8 cellular contexts compared by ENCODE assay signal in the genomic region with DNA sequence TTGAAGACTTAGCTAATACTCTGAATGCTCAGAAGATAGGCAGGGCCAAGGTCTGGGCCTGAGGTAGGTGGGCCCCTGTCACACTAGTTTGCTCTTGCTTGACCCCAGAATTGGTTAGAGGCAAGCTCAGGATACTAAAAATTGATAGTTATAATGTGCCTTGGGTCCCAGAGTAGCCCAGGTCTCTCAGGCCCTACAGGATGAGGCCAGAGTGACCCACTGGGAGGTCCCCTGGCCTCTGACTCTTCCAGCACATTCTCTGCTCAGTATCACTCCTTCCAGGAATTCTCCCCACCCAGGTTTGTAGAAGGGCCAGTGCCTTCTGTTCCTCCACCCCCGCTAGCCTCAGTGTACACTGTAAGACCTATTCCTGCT. TPM values are rescaled to one million over a fixed set of nuclear protein-coding genes. Genes with fewer than 3 reads are reported as not detected.
A peak's percentile ranks its signal among the peaks of the same experiment; 100 is the strongest.
DNase-seq lines count a peak whose midpoint lies in the region; ATAC-seq and TF ChIP-seq lines count a peak whose summit lies in the region.

No MANE protein-coding gene starts in this region.

- peaks cover 0 to 19% (median 13%) of the 10 kb centered on the region in 9 donors for H3K36me3 ChIP-seq in heart right ventricle
- no peaks in the 10 kb centered on the region for H3K36me3 ChIP-seq in mammary epithelial cell (ENCODE audit: insufficient read depth, low read length)
- H3K36me3 ChIP-seq in mucosa of rectum (ENCODE audit: control insufficient read depth in 2 of 2, insufficient read depth in 2 of 2, low read length in 2 of 2): peaks cover 0 to 2% of the 10 kb centered on the region in 2 donors
- H3K36me3 ChIP-seq in vagina: peaks cover 0 to under 1% of the 10 kb centered on the region in 2 donors

- H3K79me2 ChIP-seq in mammary epithelial cell (ENCODE audit: insufficient read depth, low read length): peaks cover 7% of the 10 kb centered on the region

- peak overlapping the region; percentile 42 to 100 (median 84) for H3K4me3 ChIP-seq in heart right ventricle
- peak overlapping the region; percentile 66 to 78 (median 70) for H3K4me3 ChIP-seq in mammary epithelial cell (replicated peaks in 1 of 3; ENCODE audit: insufficient read depth in 1 of 3, low read depth in 2 of 3, low read length in 3 of 3)
- H3K4me3 ChIP-seq in mucosa of rectum (ENCODE audit: low read length in 2 of 2): peak overlapping the region; percentile 79 to 91
- peak overlapping the region; percentile 64 to 96 for H3K4me3 ChIP-seq in vagina

- H3K4me1 ChIP-seq in heart right ventricle (peaks cover 22 to 58% (median 53%) of the 10 kb centered on the region in 9 donors), mammary epithelial cell (ENCODE audit: insufficient read depth, low read length) (peaks cover 10% of the 10 kb centered on the region), mucosa of rectum (ENCODE audit: control insufficient read depth in 2 of 2, insufficient read depth in 2 of 2, low read length in 2 of 2) (peaks cover 23 to 26% of the 10 kb centered on the region in 2 donors), vagina (peaks cover 51% of the 10 kb centered on the region)

- DNase-seq in heart right ventricle: no peak
- DNase-seq in Right ventricle myocardium inferior (ENCODE audit: missing footprints): no peak
- DNase-seq in mammary epithelial cell: no peak
- no peak for DNase-seq in vagina (ENCODE audit: extremely low spot score in 2 of 2)
- DNase-seq in NCI-H1436 treated with DMSO at 0.1 percent for 48 hours (lab: John Stamatoyannopoulos, UW): no peak
- DNase-seq in NCI-H2107 (lab: John Stamatoyannopoulos, UW): no peak

- H3K27me3 ChIP-seq in heart right ventricle: no peaks in the 10 kb centered on the region
- no peaks in the 10 kb centered on the region for H3K27me3 ChIP-seq in mammary epithelial cell (ENCODE audit: insufficient read depth, low read length)
- no peaks in the 10 kb centered on the region for H3K27me3 ChIP-seq in mucosa of rectum (ENCODE audit: control insufficient read depth in 2 of 2, insufficient read depth in 2 of 2, low read length in 2 of 2)
- no peaks in the 10 kb centered on the region for H3K27me3 ChIP-seq in vagina

- dilution Hi-C loops in mammary epithelial cell (cut with HindIII; ENCODE audit: low sequenced_read_pairs): loop anchor here (5.0 kb wide), 2 partner anchors 77 to 242 kb away; a partner anchor contains a TSS

- intact Hi-C loops in heart right ventricle (cut with DNase I): loop anchor here (1.0 to 10.0 kb wide), 14 partner anchors 38 to 279 kb away; a partner anchor contains a TSS
- intact Hi-C loops in Right ventricle myocardium inferior (cut with DNase I): loop anchor here (1.0 to 10.0 kb wide), 7 partner anchors 47 to 297 kb away; a partner anchor contains a TSS
- intact Hi-C loops in mammary epithelial cell (cut with micrococcal nuclease): loop anchor here (1.0 to 5.0 kb wide), 7 partner anchors 74 to 279 kb away; a partner anchor contains a TSS
- intact Hi-C loops in vagina (cut with DNase I): loop anchor here (5.0 to 10.0 kb wide), 3 partner anchors 104 to 277 kb away; a partner anchor contains a TSS

- H2AFZ ChIP-seq in mammary epithelial cell (ENCODE audit: low read depth, low read length): peak overlapping the region; percentile 99

- H3K27ac ChIP-seq in heart right ventricle: peak overlapping the region; percentile 81 to 100 (median 94)
- no peak overlapping the region for H3K27ac ChIP-seq in mammary epithelial cell (ENCODE audit: insufficient read depth, low read depth, low read length)
- peak overlapping the region; percentile 57 to 64 for H3K27ac ChIP-seq in mucosa of rectum (ENCODE audit: low read depth in 2 of 2, low read length in 2 of 2)
- peak overlapping the region; percentile 90 for H3K27ac ChIP-seq in vagina

- in situ Hi-C loops in mammary epithelial cell (cut with MboI; ENCODE audit: low sequenced_read_pairs in 2 of 2): loop anchor here in 1 of 2 donors (25.0 kb wide), 1 partner anchor 267 kb away; a partner anchor contains a TSS

- CTCF ChIA-PET in mammary epithelial cell (lab: Charles Lee; ENCODE audit: low non-redundant PET): no interaction called here

- no peak for ATAC-seq in heart right ventricle
- ATAC-seq in Right ventricle myocardium inferior: no peak
- ATAC-seq in HG03108 (IDR thresholded peaks at IDR 0.05; ENCODE audit: unreplicated experiment): no peak

- WGBS in heart right ventricle, 2 donors: 6 to 15% methylated on average over 1 of the region's 1 CpG
- no CpG with 5 or more reads among the region's 1 CpG for WGBS in mammary epithelial cell (ENCODE audit: low coverage, missing lambda C conversion rate)

- H3K9me3 ChIP-seq in heart right ventricle (no peaks in the 10 kb centered on the region), mammary epithelial cell (replicated peaks; ENCODE audit: insufficient read depth, low read length) (no peaks in the 10 kb centered on the region), mucosa of rectum (ENCODE audit: control insufficient read depth in 2 of 2, low read length in 2 of 2) (no peaks in the 10 kb centered on the region), vagina (no peaks in the 10 kb centered on the region)

- H3K4me2 ChIP-seq in mammary epithelial cell (ENCODE audit: insufficient read depth, low read depth, low read length): peak overlapping the region; percentile 94

- TF ChIP-seq CTCF in heart right ventricle (IDR thresholded peaks at IDR 0.05) (no peak), mammary epithelial cell (conservative IDR thresholded peaks at IDR 0.05 in 1 of 2, IDR thresholded peaks at IDR 0.05 in 1 of 2; ENCODE audit: extremely low read depth in 1 of 2, insufficient read depth in 1 of 2, low read depth in 1 of 2, low read length in 2 of 2) (no peak), vagina (IDR thresholded peaks at IDR 0.05) (no peak)

- BruUV-seq in mammary epithelial cell (replicated peaks; lab: Mats Ljungman, UMichigan): no TSS peak

- H3K9ac ChIP-seq in mammary epithelial cell (ENCODE audit: insufficient read depth, low read length) (no peak overlapping the region), mucosa of rectum (ENCODE audit: low read depth in 1 of 2, low read length in 2 of 2) (peak overlapping the region; percentile 77 to 83)

- no peak for TF ChIP-seq POLR2A in vagina (IDR thresholded peaks at IDR 0.05)

- no peaks in the 10 kb centered on the region for H4K20me1 ChIP-seq in mammary epithelial cell (ENCODE audit: insufficient read depth, low read length)

RNA-seq across cellular contexts. Expression of a gene that starts 0.7 kb away (rescaled TPM):
- total RNA-seq in heart right ventricle (100 to 1,000 TPM in 9 of 10 donors, 10 to 100 TPM in 1; 87.9 to 190 (median 118) TPM), Right ventricle myocardium inferior (128 TPM), mammary epithelial cell (10 to 100 TPM; 10.9 to 25.7 TPM), vagina (43.7 TPM)
- polyA plus RNA-seq in heart right ventricle (100 to 1,000 TPM in 1 of 2 donors, 10 to 100 TPM in 1; 56.2 to 121 TPM), mammary epithelial cell (16.9 TPM)
- polyA minus RNA-seq in mammary epithelial cell: 8.2 TPM

RNA-seq across cellular contexts. Expression of a gene that starts 4.6 kb away (rescaled TPM):
- total RNA-seq in heart right ventricle (10 to 100 TPM; 10.4 to 16.9 (median 12.3) TPM), Right ventricle myocardium inferior (9.4 TPM), mammary epithelial cell (10 to 100 TPM; 22.3 to 25.7 TPM), vagina (30.4 TPM)
- polyA plus RNA-seq in heart right ventricle (10 to 100 TPM in 1 of 2 donors, 1 to 10 TPM in 1; 7.2 to 16.3 TPM), mammary epithelial cell (22.5 TPM)
- polyA minus RNA-seq in mammary epithelial cell: 39.1 TPM

RNA-seq across cellular contexts. Expression of a gene that starts 37.9 kb away (rescaled TPM):
- total RNA-seq in heart right ventricle (100 to 1,000 TPM; 575 to 961 (median 776) TPM), Right ventricle myocardium inferior (543 TPM), mammary epithelial cell (100 to 1,000 TPM; 209 to 233 TPM), vagina (526 TPM)
- polyA plus RNA-seq in heart right ventricle (1,000 to 10,000 TPM in 1 of 2 donors, 100 to 1,000 TPM in 1; 423 to 1,204 TPM), mammary epithelial cell (150 TPM)
- 534 TPM for polyA minus RNA-seq in mammary epithelial cell

RNA-seq across cellular contexts. Expression of a gene that starts 50.1 kb away (rescaled TPM):
- total RNA-seq in heart right ventricle: 10 to 100 TPM; 47.5 to 78.1 (median 62.5) TPM
- polyA plus RNA-seq in heart right ventricle: 10 to 100 TPM; 18.1 to 20.2 TPM
- total RNA-seq in Right ventricle myocardium inferior: 54.0 TPM
- total RNA-seq in mammary epithelial cell: 10 to 100 TPM; 30.5 to 37.2 TPM
- 25.1 TPM for polyA plus RNA-seq in mammary epithelial cell
- 42.6 TPM for polyA minus RNA-seq in mammary epithelial cell
- total RNA-seq in vagina: 59.9 TPM
